In genomic region chrX:70234355-70234754, GRCh38 we compare ENCODE assay signal across 19 cellular contexts. TPM values are rescaled to one million over a fixed set of nuclear protein-coding genes. Genes with fewer than 3 reads are reported as not detected.
DNase-seq lines count a peak whose midpoint lies in the region; ATAC-seq and TF ChIP-seq lines count a peak whose summit lies in the region.
"Had no signal": no experiment of that assay in that cellular context is flagged by ENCODE, and none has a peak within 500 bp of the region (broad histone marks: within the 10 kb centered on the region; RNA-seq: fewer than 3 reads in every experiment).

Gene AWAT1 (plus strand): TSS chrX:70234655. CDS start chrX:70234696, 41 bp downstream.

- no peak within 1 kb of the TSS for H3K9ac ChIP-seq in GM23248
- no peak within 1 kb of the TSS for H3K9ac ChIP-seq in PC-3 (ENCODE audit: low read length)

- H3F3A ChIP-seq in GM23248 (ENCODE audit: insufficient read depth) (no peaks in the 10 kb centered on the region), PC-3 (ENCODE audit: low read length, unreplicated experiment) (no peaks in the 10 kb centered on the region)

- in situ Hi-C loops in GM23248 (cut with MboI), result no loop called here
- in situ Hi-C loops in GM13976 (cut with MboI; ENCODE audit: low sequenced_read_pairs, unreplicated experiment), result no loop called here

- DNase-seq in GM23248 (peak; percentile 27), PC-3 (peak; percentile 20), kidney tubule cell (ENCODE audit: low spot score) (peak; percentile 27), hepatic stellate cell (ENCODE audit: low spot score) (no peak), NCI-H82 treated with DMSO at 0.1 percent for 48 hours (lab: John Stamatoyannopoulos, UW; ENCODE audit: unreplicated experiment) (no peak), GM13976 (ENCODE audit: low spot score) (no peak)
- DNase-seq: ACHN; BE2C; C1 segment of cervical spinal cord; CD4-positive, CD25-positive, alpha-beta regulatory T cell; CD8-positive, alpha-beta memory T cell; COR-L47; DMS153; DMS79; GF-D8; H9; IMR-90 had no signal

- no TSS peak for BruUV-seq in PC-3 (replicated peaks; lab: Mats Ljungman, UMichigan)

- H3K79me2 ChIP-seq in GM23248 (ENCODE audit: insufficient read depth), result no peaks in the 10 kb centered on the region
- H3K79me2 ChIP-seq in PC-3 (ENCODE audit: low read length), result no peaks in the 10 kb centered on the region

- H3K9me3 ChIP-seq in GM23248 (ENCODE audit: low read depth), result no peaks in the 10 kb centered on the region
- H3K9me3 ChIP-seq in PC-3 (ENCODE audit: low read length), result no peaks in the 10 kb centered on the region
- H3K9me3 ChIP-seq: BE2C had no signal

- CTCF ChIA-PET in PC-3 (lab: Charles Lee), result no interaction called here

- ATAC-seq in PC-3, result no peak

- H3K36me3 ChIP-seq in GM23248 (ENCODE audit: low read depth), result no peaks in the 10 kb centered on the region
- no peaks in the 10 kb centered on the region for H3K36me3 ChIP-seq in PC-3 (ENCODE audit: low read depth, low read length)
- H3K36me3 ChIP-seq: BE2C had no signal

- TF ChIP-seq CTCF in PC-3 (conservative IDR thresholded peaks at IDR 0.05; ENCODE audit: low read depth, low read length) (no peak), GM13976 (IDR thresholded peaks at IDR 0.05; ENCODE audit: borderline replicate concordance, control extremely low read depth, extremely low read depth, insufficient read depth, missing control alignments) (no peak)

- intact Hi-C loops in PC-3 (cut with micrococcal nuclease), result no loop called here

- H3K4me3 ChIP-seq in GM23248 (no peak within 1 kb of the TSS), PC-3 (ENCODE audit: low read length) (no peak within 1 kb of the TSS)

- H3K4me2 ChIP-seq in GM23248 (ENCODE audit: unreplicated experiment) (no peak within 1 kb of the TSS), PC-3 (ENCODE audit: low read length) (no peak within 1 kb of the TSS)

- whole genome bisulfite sequencing in GM23248 (ENCODE audit: low coverage in 1 of 2, low lambda C conversion rate in 2 of 2, missing lambda C conversion rate in 2 of 2), 2 experiments, result 42 to 44% methylated on average over 1 to 3 of the region's 3 CpGs

- H3K27me3 ChIP-seq in GM23248 (replicated peaks; ENCODE audit: insufficient read depth) (no peaks in the 10 kb centered on the region), PC-3 (ENCODE audit: low read length) (no peaks in the 10 kb centered on the region)
- H3K27me3 ChIP-seq: BE2C had no signal

- POLR2A ChIA-PET in PC-3 (lab: Charles Lee; ENCODE audit: unreplicated experiment), result no interaction called here

- no peaks in the 10 kb centered on the region for H4K20me1 ChIP-seq in GM23248 (ENCODE audit: insufficient read depth)
- H4K20me1 ChIP-seq in PC-3 (ENCODE audit: low read length), result no peaks in the 10 kb centered on the region

- H3K4me1 ChIP-seq in GM23248 (ENCODE audit: insufficient read depth) (no peaks in the 10 kb centered on the region), PC-3 (ENCODE audit: insufficient read depth, low read length) (peaks cover 6% of the 10 kb centered on the region)
- H3K4me1 ChIP-seq: BE2C had no signal

- H3K9me2 ChIP-seq in GM23248 (ENCODE audit: insufficient read depth) (no peaks in the 10 kb centered on the region), PC-3 (replicated peaks; ENCODE audit: low read length) (no peaks in the 10 kb centered on the region)

- H2AFZ ChIP-seq in GM23248 (no peak within 1 kb of the TSS), PC-3 (ENCODE audit: low read length) (no peak within 1 kb of the TSS)

- H3K27ac ChIP-seq in GM23248, result no peak within 1 kb of the TSS
- H3K27ac ChIP-seq in PC-3 (ENCODE audit: low read length), result no peak within 1 kb of the TSS

RNA-seq across cellular contexts. Expression of gene AWAT1, which starts in this region (rescaled TPM):
- total RNA-seq in GM23248 (2014; rRNA removed; shearing (Covaris generic)), result not detected in 2 replicates
- not detected in 2 replicates for polyA plus RNA-seq in GM23248 (2016; fragmentation: Nextera tagmentation; extraction: Ambion mirVana)
- total RNA-seq in PC-3 (2014; rRNA removed), result not detected in 2 replicates
- total RNA-seq: CD4-positive, CD25-positive, alpha-beta regulatory T cell; CD8-positive, alpha-beta memory T cell; Daoy; H1; H9; IMR-90 had no signal
- polyA plus RNA-seq: CD4-positive, CD25-positive, alpha-beta regulatory T cell; CD8-positive, alpha-beta memory T cell; H1; IMR-90 had no signal

Comparison
In these comparisons a context has a peak if more than half of its experiments do, and no peak if none do; other contexts are left out.
1. Peak in DNase-seq in GM23248; RNA of the gene not detected or under 1 TPM.
2. Peak in DNase-seq in PC-3; RNA of the gene not detected or under 1 TPM.